ENCODE assay signal across 20 cellular contexts in genomic region chr1:201930803-201931202, GRCh38. TPM values are rescaled to one million over a fixed set of nuclear protein-coding genes. Genes with fewer than 3 reads are reported as not detected.
DNase-seq lines count a peak whose midpoint lies in the region; ATAC-seq, FAIRE-seq and TF ChIP-seq lines count a peak whose summit lies in the region.
"Had no signal": no experiment of that assay in that cellular context is flagged by ENCODE, and none has a peak within 500 bp of the region (broad histone marks: within the 10 kb centered on the region; RNA-seq: fewer than 3 reads in every experiment).

No MANE protein-coding gene starts in this region.

- peaks cover 0 to 1% (median 0%) of the 10 kb centered on the region in 11 donors for H3K9me3 Mint-ChIP-seq in naive thymus-derived CD4-positive, alpha-beta T cell
- H3K9me3 Mint-ChIP-seq: CD8-positive, alpha-beta T cell; GM23338 had no signal

- peak overlapping the region; percentile 54 for H2AFZ ChIP-seq in K562 (ENCODE audit: low read depth, low read length)
- H2AFZ ChIP-seq: GM23338 had no signal

- H3K36me3 ChIP-seq in K562 (ENCODE audit: control insufficient read depth, insufficient read depth, low read length) (no peaks in the 10 kb centered on the region), muscle layer of colon (ENCODE audit: insufficient read depth, low read length) (peaks cover 37% of the 10 kb centered on the region), thoracic aorta (peaks cover 47% of the 10 kb centered on the region)
- H3K36me3 ChIP-seq in naive thymus-derived CD4-positive, alpha-beta T cell (ENCODE audit: control insufficient read depth in 2 of 3, insufficient read depth in 3 of 3, low read length in 3 of 3): no peaks in the 10 kb centered on the region

- H3K27ac Mint-ChIP-seq in naive thymus-derived CD4-positive, alpha-beta T cell: no peak overlapping the region
- H3K27ac Mint-ChIP-seq: CD14-positive monocyte; CD8-positive, alpha-beta T cell; GM23338 had no signal

- H3K4me3 ChIP-seq in K562: no peak overlapping the region
- no peak overlapping the region for H3K4me3 ChIP-seq in muscle layer of colon (ENCODE audit: low read depth in 1 of 2, low read length in 2 of 2)
- H3K4me3 ChIP-seq in thoracic aorta: peak overlapping the region; percentile 38
- H3K4me3 ChIP-seq in naive thymus-derived CD4-positive, alpha-beta T cell (ENCODE audit: low read length): no peak overlapping the region
- H3K4me3 ChIP-seq: A549, GM23338 had no signal

- in situ Hi-C loops in K562 (cut with MboI): no loop called here

- no peak overlapping the region for H3K4me3 Mint-ChIP-seq in naive thymus-derived CD4-positive, alpha-beta T cell
- H3K4me3 Mint-ChIP-seq: CD14-positive monocyte; CD8-positive, alpha-beta T cell; GM23338 had no signal

- no peak for TF ChIP-seq EP300 in K562 (IDR thresholded peaks at IDR 0.05; ENCODE audit: low read length)

- TF ChIP-seq CTCF in K562 (IDR thresholded peaks at IDR 0.05 in 2 of 3, conservative IDR thresholded peaks at IDR 0.05 in 1 of 3; ENCODE audit: insufficient read depth in 2 of 3, low read depth in 1 of 3, low read length in 3 of 3) (no peak), thoracic aorta (IDR thresholded peaks at IDR 0.05) (no peak)

- WGBS in K562 (ENCODE audit: insufficient coverage, low coverage, missing lambda C conversion rate): 13% methylated on average over 5 of the region's 5 CpGs

- H3K9ac ChIP-seq in K562 (ENCODE audit: insufficient read depth in 1 of 2, low read depth in 2 of 2, low read length in 2 of 2) (no peak overlapping the region), muscle layer of colon (ENCODE audit: low read length) (no peak overlapping the region)

- no peaks in the 10 kb centered on the region for H3K36me3 Mint-ChIP-seq in naive thymus-derived CD4-positive, alpha-beta T cell
- H3K36me3 Mint-ChIP-seq: CD14-positive monocyte; CD8-positive, alpha-beta T cell had no signal

- H3K79me2 ChIP-seq in K562 (ENCODE audit: control insufficient read depth, insufficient read depth, low read length): no peaks in the 10 kb centered on the region

- no peak for FAIRE-seq in K562 (lab: Jason Lieb, UNC)
- FAIRE-seq: A549, D721Med, G401.6, GM12891 had no signal

- TF ChIP-seq POLR2A in K562 (conservative IDR thresholded peaks at IDR 0.05): no peak

- DNase-seq in K562 (ENCODE audit: extremely low read depth in 1 of 4, low spot score in 3 of 4) (peak in 1 of 4 experiments; percentile 31), thoracic aorta (ENCODE audit: low spot score) (no peak), NCI-H2196 treated with DMSO at 0.1 percent for 48 hours (lab: John Stamatoyannopoulos, UW; ENCODE audit: unreplicated experiment) (no peak), ureter (ENCODE audit: low spot score) (no peak)
- no peak for DNase-seq in naive thymus-derived CD4-positive, alpha-beta T cell
- DNase-seq: CD8-positive, alpha-beta T cell; COR-L47; DMS153; DMS79 treated with DMSO at 0.1 percent for 48 hours; EL; H7 had no signal

- no peaks in the 10 kb centered on the region for H3K4me1 Mint-ChIP-seq in naive thymus-derived CD4-positive, alpha-beta T cell
- H3K4me1 Mint-ChIP-seq: CD14-positive monocyte, GM23338 had no signal

- no peak overlapping the region for H3K27ac ChIP-seq in K562 (ENCODE audit: extremely low read depth, low read depth, low read length)
- peak overlapping the region; percentile 39 for H3K27ac ChIP-seq in muscle layer of colon (ENCODE audit: low read depth, low read length)
- H3K27ac ChIP-seq in thoracic aorta: peak overlapping the region; percentile 37 to 73
- no peak overlapping the region for H3K27ac ChIP-seq in naive thymus-derived CD4-positive, alpha-beta T cell (ENCODE audit: low read depth, low read length)
- H3K27ac ChIP-seq: A549, HL-60 had no signal

- POLR2A ChIA-PET in K562 (lab: Yijun Ruan, JAX): interaction anchor here (1.0 to 1.1 kb wide), 2 partner anchors 14 to 27 kb away, joined by 3 read pairs; no protein-coding TSS in a partner anchor
- POLR2A ChIA-PET in naive thymus-derived CD4-positive, alpha-beta T cell (lab: Charles Lee): no interaction called here

- H3K27me3 ChIP-seq in K562 (ENCODE audit: control insufficient read depth in 2 of 2, insufficient read depth in 2 of 2, low read length in 2 of 2): no peaks in the 10 kb centered on the region
- no peaks in the 10 kb centered on the region for H3K27me3 ChIP-seq in muscle layer of colon (ENCODE audit: control insufficient read depth in 1 of 2, insufficient read depth in 2 of 2, low read length in 2 of 2)
- H3K27me3 ChIP-seq in thoracic aorta (replicated peaks; ENCODE audit: insufficient read depth): no peaks in the 10 kb centered on the region
- no peaks in the 10 kb centered on the region for H3K27me3 ChIP-seq in naive thymus-derived CD4-positive, alpha-beta T cell (ENCODE audit: control insufficient read depth in 2 of 2, insufficient read depth in 2 of 2, low read length in 2 of 2)

- H3K4me1 ChIP-seq in K562 (replicated peaks in 1 of 2; ENCODE audit: control insufficient read depth in 2 of 2, insufficient read depth in 2 of 2, low read length in 2 of 2) (peaks cover under 1 to 26% of the 10 kb centered on the region in 2 experiments), muscle layer of colon (ENCODE audit: insufficient read depth, low read length) (peaks cover 60% of the 10 kb centered on the region), thoracic aorta (ENCODE audit: control insufficient read depth in 1 of 2, low read depth in 2 of 2) (peaks cover 50 to 93% of the 10 kb centered on the region in 2 donors)
- no peaks in the 10 kb centered on the region for H3K4me1 ChIP-seq in naive thymus-derived CD4-positive, alpha-beta T cell (ENCODE audit: control insufficient read depth in 2 of 2, insufficient read depth in 2 of 2, low read length in 2 of 2)
- H3K4me1 ChIP-seq: A549 had no signal

- ATAC-seq in K562 (peak; percentile 46; the same call in 2 of the 3 replicates), thoracic aorta (ENCODE audit: insufficient number of reproducible peaks, low FRiP score, low read depth) (no peak), GM21381 (IDR thresholded peaks at IDR 0.05; ENCODE audit: unreplicated experiment) (no peak)
- no peak for ATAC-seq in naive thymus-derived CD4-positive, alpha-beta T cell
- ATAC-seq: A549; CD8-positive, alpha-beta T cell; GM23338 had no signal

- CTCF ChIA-PET in K562 (lab: Yijun Ruan, JAX; ENCODE audit: low intra/inter-chr PET ratio): no interaction called here
- CTCF ChIA-PET in naive thymus-derived CD4-positive, alpha-beta T cell (lab: Charles Lee): no interaction called here

- H3K9me3 ChIP-seq in K562 (replicated peaks; ENCODE audit: control insufficient read depth, insufficient read depth, low read depth, low read length) (no peaks in the 10 kb centered on the region), muscle layer of colon (ENCODE audit: low read length) (no peaks in the 10 kb centered on the region), thoracic aorta (no peaks in the 10 kb centered on the region)
- no peaks in the 10 kb centered on the region for H3K9me3 ChIP-seq in naive thymus-derived CD4-positive, alpha-beta T cell (ENCODE audit: control insufficient read depth in 2 of 3, low read length in 3 of 3)
- H3K9me3 ChIP-seq: A549 had no signal

- intact Hi-C loops in K562 (cut with micrococcal nuclease): no loop called here
- intact Hi-C loops in naive thymus-derived CD4-positive, alpha-beta T cell (cut with micrococcal nuclease): no loop called here

- peak overlapping the region; percentile 1; the same call in 1 of the 2 replicates for H3K4me2 ChIP-seq in K562 (ENCODE audit: insufficient read depth, low read length)
- H3K4me2 ChIP-seq: A549, GM23338 had no signal

- H4K20me1 ChIP-seq in K562 (replicated peaks; ENCODE audit: control insufficient read depth, insufficient read depth, low read length): no peaks in the 10 kb centered on the region

- no TSS peak for BruUV-seq in K562 (replicated peaks; lab: Mats Ljungman, UMichigan)

- peaks cover 0 to 17% (median 0%) of the 10 kb centered on the region in 5 donors for H3K27me3 Mint-ChIP-seq in naive thymus-derived CD4-positive, alpha-beta T cell

- no peak for TF ChIP-seq RAD21 in K562 (CRISPR knock-in tag; conservative IDR thresholded peaks at IDR 0.05 in 1 of 2, IDR thresholded peaks at IDR 0.05 in 1 of 2)

- H3K9me1 ChIP-seq in K562 (ENCODE audit: control insufficient read depth, insufficient read depth, low read length): no peaks in the 10 kb centered on the region

RNA-seq across cellular contexts. Expression of gene LMOD1, which starts 15.5 kb away (rescaled TPM):
- 0.65 and 1.6 TPM in 2 replicates for total RNA-seq in K562 (2011; cell fraction: chromatin; rRNA removed; ENCODE audit: low replicate concordance)
- 1.4 and 1.7 TPM in 2 replicates for total RNA-seq in K562 (2011; cell fraction: nucleolus; rRNA removed)
- total RNA-seq in K562 (2011; cell fraction: nucleoplasm; rRNA removed): 0.92 and 1.5 TPM in 2 replicates
- total RNA-seq in K562 (2014; rRNA removed) (0.54 and 0.69 TPM in 2 replicates), K562 (2014; rRNA removed; fragmentation: Illumina TruSeq; extraction: Trizol) (0.16 and 0.22 TPM in 2 replicates), K562 (2015; rRNA removed; fragmentation: Illumina TruSeq; extraction: Trizol) (0.15 and 0.22 TPM in 2 replicates), K562 (2021) (0.42 and 0.54 TPM in 2 replicates), thoracic aorta (100 to 1,000 TPM; 638 to 761 TPM), ureter (123 TPM)
- polyA plus RNA-seq in K562 (2011; rRNA removed) (0.28 and 0.43 TPM in 2 replicates), K562 (2014; fragmentation: Illumina TruSeq; extraction: Trizol) (0.40 and 0.45 TPM in 2 replicates), K562 (2014; fragmentation: Nextera tagmentation; extraction: Ambion mirVana) (under 1 TPM in 1 of 2 experiments, not detected in 1; 0.03 TPM), K562 (2014; rRNA removed) (0.33 and 0.39 TPM in 2 replicates)
- polyA plus RNA-seq in K562 (2011; cell fraction: cytosol; rRNA removed): 0.24 and 0.48 TPM in 2 replicates
- polyA plus RNA-seq in K562 (2011; cell fraction: nucleus; rRNA removed): 0.65 and 1.5 TPM in 2 replicates
- polyA plus RNA-seq in K562 (2012): 0.33 and 0.69 TPM in 2 replicates
- 0.27 and 0.60 TPM in 2 replicates for polyA minus RNA-seq in K562 (2011; rRNA and poly(A)+ RNA removed)
- polyA minus RNA-seq in K562 (2011; cell fraction: cytosol; rRNA and poly(A)+ RNA removed): 0.38 TPM in 1 of 2 replicates, not detected in the other
- 0.56 and 0.81 TPM in 2 replicates for polyA minus RNA-seq in K562 (2011; cell fraction: nucleus; rRNA and poly(A)+ RNA removed)
- not detected for total RNA-seq in naive thymus-derived CD4-positive, alpha-beta T cell
- not detected for polyA plus RNA-seq in naive thymus-derived CD4-positive, alpha-beta T cell
- total RNA-seq: CD8-positive, alpha-beta T cell had no signal
- polyA plus RNA-seq: A549, CD14-positive monocyte had no signal

RNA-seq across cellular contexts. Expression of gene TIMM17A, which starts 24.5 kb away (rescaled TPM):
- 89.8 and 171 TPM in 2 replicates for total RNA-seq in K562 (2011; cell fraction: chromatin; rRNA removed; ENCODE audit: low replicate concordance)
- 62.5 and 62.7 TPM in 2 replicates for total RNA-seq in K562 (2011; cell fraction: nucleolus; rRNA removed)
- 108 and 147 TPM in 2 replicates for total RNA-seq in K562 (2011; cell fraction: nucleoplasm; rRNA removed)
- total RNA-seq in K562 (2014; rRNA removed) (116 and 131 TPM in 2 replicates), K562 (2014; rRNA removed; fragmentation: Illumina TruSeq; extraction: Trizol) (226 and 256 TPM in 2 replicates), K562 (2015; rRNA removed; fragmentation: Illumina TruSeq; extraction: Trizol) (158 and 173 TPM in 2 replicates), K562 (2021) (179 and 180 TPM in 2 replicates), thoracic aorta (10 to 100 TPM; 29.6 to 44.7 TPM), ureter (41.4 TPM)
- polyA plus RNA-seq in K562 (2011; rRNA removed) (197 and 262 TPM in 2 replicates), K562 (2014; fragmentation: Illumina TruSeq; extraction: Trizol) (146 and 154 TPM in 2 replicates), K562 (2014; fragmentation: Nextera tagmentation; extraction: Ambion mirVana) (100 to 1,000 TPM; 676 to 744 TPM), K562 (2014; rRNA removed) (155 and 178 TPM in 2 replicates)
- polyA plus RNA-seq in K562 (2011; cell fraction: cytosol; rRNA removed): 61.6 and 97.5 TPM in 2 replicates
- 58.4 and 74.7 TPM in 2 replicates for polyA plus RNA-seq in K562 (2011; cell fraction: nucleus; rRNA removed)
- 85.8 and 148 TPM in 2 replicates for polyA plus RNA-seq in K562 (2012)
- polyA minus RNA-seq in K562 (2011; rRNA and poly(A)+ RNA removed): 94.8 and 116 TPM in 2 replicates
- 31.9 and 42.0 TPM in 2 replicates for polyA minus RNA-seq in K562 (2011; cell fraction: cytosol; rRNA and poly(A)+ RNA removed)
- 29.8 and 43.9 TPM in 2 replicates for polyA minus RNA-seq in K562 (2011; cell fraction: nucleus; rRNA and poly(A)+ RNA removed)
- total RNA-seq in naive thymus-derived CD4-positive, alpha-beta T cell: 10 to 100 TPM; 27.1 to 58.4 (median 43.1) TPM
- polyA plus RNA-seq in naive thymus-derived CD4-positive, alpha-beta T cell: 10 to 100 TPM; 20.6 to 25.5 TPM

RNA-seq across cellular contexts. Expression of gene SHISA4, which starts 42.1 kb away (rescaled TPM):
- 0.74 and 2.5 TPM in 2 replicates for total RNA-seq in K562 (2011; cell fraction: chromatin; rRNA removed; ENCODE audit: low replicate concordance)
- 1.8 and 3.3 TPM in 2 replicates for total RNA-seq in K562 (2011; cell fraction: nucleolus; rRNA removed)
- total RNA-seq in K562 (2011; cell fraction: nucleoplasm; rRNA removed): 2.2 and 3.8 TPM in 2 replicates
- total RNA-seq in K562 (2014; rRNA removed): 0.68 and 1.0 TPM in 2 replicates
- 0.15 TPM in 1 of 2 replicates, not detected in the other for total RNA-seq in K562 (2014; rRNA removed; fragmentation: Illumina TruSeq; extraction: Trizol)
- 0.19 and 0.43 TPM in 2 replicates for total RNA-seq in K562 (2015; rRNA removed; fragmentation: Illumina TruSeq; extraction: Trizol)
- total RNA-seq in K562 (2021): 0.40 and 0.84 TPM in 2 replicates
- 0.95 and 1.2 TPM in 2 replicates for polyA plus RNA-seq in K562 (2011; rRNA removed)
- polyA plus RNA-seq in K562 (2011; cell fraction: cytosol; rRNA removed): 1.3 and 5.2 TPM in 2 replicates
- 1.3 and 4.0 TPM in 2 replicates for polyA plus RNA-seq in K562 (2011; cell fraction: nucleus; rRNA removed)
- 0.74 and 2.6 TPM in 2 replicates for polyA plus RNA-seq in K562 (2012)
- 0.27 and 0.75 TPM in 2 replicates for polyA plus RNA-seq in K562 (2014; fragmentation: Illumina TruSeq; extraction: Trizol)
- not detected for polyA plus RNA-seq in K562 (2014; fragmentation: Nextera tagmentation; extraction: Ambion mirVana)
- 0.73 and 0.81 TPM in 2 replicates for polyA plus RNA-seq in K562 (2014; rRNA removed)
- polyA minus RNA-seq in K562 (2011; rRNA and poly(A)+ RNA removed): 0.21 and 1.1 TPM in 2 replicates
- not detected in 2 replicates for polyA minus RNA-seq in K562 (2011; cell fraction: cytosol; rRNA and poly(A)+ RNA removed)
- polyA minus RNA-seq in K562 (2011; cell fraction: nucleus; rRNA and poly(A)+ RNA removed): 0.54 and 1.1 TPM in 2 replicates
- 100 to 1,000 TPM in 1 of 2 donors, 10 to 100 TPM in 1; 38.9 to 115 TPM for total RNA-seq in thoracic aorta
- total RNA-seq in naive thymus-derived CD4-positive, alpha-beta T cell: 1 to 10 TPM in 2 of 5 experiments, under 1 TPM in 3; 0.30 to 1.4 (median 0.66) TPM
- not detected for polyA plus RNA-seq in naive thymus-derived CD4-positive, alpha-beta T cell
- 11.6 TPM for total RNA-seq in ureter
- total RNA-seq: CD8-positive, alpha-beta T cell had no signal

RNA-seq across cellular contexts. Expression of gene RNPEP, which starts 51.6 kb away (rescaled TPM):
- total RNA-seq in K562 (2011; cell fraction: chromatin; rRNA removed; ENCODE audit: low replicate concordance): 80.9 and 81.4 TPM in 2 replicates
- total RNA-seq in K562 (2011; cell fraction: nucleolus; rRNA removed): 51.8 and 56.9 TPM in 2 replicates
- 46.3 and 49.2 TPM in 2 replicates for total RNA-seq in K562 (2011; cell fraction: nucleoplasm; rRNA removed)
- 64.4 and 76.9 TPM in 2 replicates for total RNA-seq in K562 (2014; rRNA removed)
- total RNA-seq in K562 (2014; rRNA removed; fragmentation: Illumina TruSeq; extraction: Trizol): 51.4 and 56.3 TPM in 2 replicates
- total RNA-seq in K562 (2015; rRNA removed; fragmentation: Illumina TruSeq; extraction: Trizol): 61.6 and 63.4 TPM in 2 replicates
- total RNA-seq in K562 (2021): 85.1 and 85.9 TPM in 2 replicates
- 47.7 and 102 TPM in 2 replicates for polyA plus RNA-seq in K562 (2011; rRNA removed)
- polyA plus RNA-seq in K562 (2011; cell fraction: cytosol; rRNA removed): 51.2 and 51.7 TPM in 2 replicates
- 83.3 and 107 TPM in 2 replicates for polyA plus RNA-seq in K562 (2011; cell fraction: nucleus; rRNA removed)
- polyA plus RNA-seq in K562 (2012): 97.9 and 111 TPM in 2 replicates
- polyA plus RNA-seq in K562 (2014; fragmentation: Illumina TruSeq; extraction: Trizol): 119 and 131 TPM in 2 replicates
- polyA plus RNA-seq in K562 (2014; fragmentation: Nextera tagmentation; extraction: Ambion mirVana): 10 to 100 TPM; 27.5 to 35.1 TPM
- 63.5 and 70.8 TPM in 2 replicates for polyA plus RNA-seq in K562 (2014; rRNA removed)
- 40.3 and 59.5 TPM in 2 replicates for polyA minus RNA-seq in K562 (2011; rRNA and poly(A)+ RNA removed)
- polyA minus RNA-seq in K562 (2011; cell fraction: cytosol; rRNA and poly(A)+ RNA removed): 46.6 and 57.6 TPM in 2 replicates
- polyA minus RNA-seq in K562 (2011; cell fraction: nucleus; rRNA and poly(A)+ RNA removed): 16.6 and 28.9 TPM in 2 replicates
- 10 to 100 TPM; 46.3 to 58.2 TPM for total RNA-seq in thoracic aorta
- total RNA-seq in naive thymus-derived CD4-positive, alpha-beta T cell: 10 to 100 TPM; 19.4 to 43.4 (median 26.8) TPM
- 10 to 100 TPM; 23.1 to 30.2 TPM for polyA plus RNA-seq in naive thymus-derived CD4-positive, alpha-beta T cell
- total RNA-seq in ureter: 57.1 TPM

Comparison
In these comparisons a context has a peak if more than half of its experiments do, and no peak if none do; other contexts are left out.
1. H3K27ac ChIP-seq: peak in muscle layer of colon (single experiment) and thoracic aorta (2 of 2); none in K562 (single experiment) and naive thymus-derived CD4-positive, alpha-beta T cell (single experiment).
2. RNA of gene LMOD1, which starts 15.5 kb away (total RNA-seq): 638 to 761 TPM in thoracic aorta and 123 TPM in ureter (single experiment); 0.15 to 1.7 TPM in K562 and not detected in naive thymus-derived CD4-positive, alpha-beta T cell; every median in the first group is over 10 times any median in the second.